In genomic region chr7:1673581-1674102, GRCh38 we compare ENCODE assay signal across 23 cellular contexts. TPM values are rescaled to one million over a fixed set of nuclear protein-coding genes. Genes with fewer than 3 reads are reported as not detected.
DNase-seq lines count a peak whose midpoint lies in the region; ATAC-seq and TF ChIP-seq lines count a peak whose summit lies in the region.
"Had no signal": no experiment of that assay in that cellular context is flagged by ENCODE, and none has a peak within 500 bp of the region (broad histone marks: within the 10 kb centered on the region; RNA-seq: fewer than 3 reads in every experiment).

No MANE protein-coding gene starts in this region.

- no peaks in the 10 kb centered on the region for H3K36me3 Mint-ChIP-seq in activated T-cell treated with anti-CD3 and anti-CD28 coated beads, Interleukin-2, amount 50 U/mL, for 72 hours (ENCODE audit: insufficient read depth in 2 of 2)
- H3K36me3 Mint-ChIP-seq in HFFc6 (ENCODE audit: low read depth), result no peaks in the 10 kb centered on the region
- H3K36me3 Mint-ChIP-seq: activated naive CD8-positive, alpha-beta T cell treated with anti-CD3 and anti-CD28 coated beads for 36 hours; CD8-positive, alpha-beta memory T cell; natural killer cell treated with Interleukin-12 subunit alpha and Interleukin-12 subunit beta and Interleukin-15 and Interleukin-18, amount 100 ng/mL, for 72 hours had no signal

- no peak overlapping the region for H3K27ac Mint-ChIP-seq in activated T-cell treated with anti-CD3 and anti-CD28 coated beads, Interleukin-2, amount 50 U/mL, for 72 hours
- no peak overlapping the region for H3K27ac Mint-ChIP-seq in HFFc6
- H3K27ac Mint-ChIP-seq: activated B cell treated with CpG ODN at 0.5 μM for 24 hours; activated CD4-positive, alpha-beta memory T cell treated with anti-CD3 and anti-CD28 coated beads, Interleukin-2, amount 10 ng/mL, durations not matched to agents 7 days and 5 days; activated naive CD8-positive, alpha-beta T cell treated with anti-CD3 and anti-CD28 coated beads for 36 hours; CD8-positive, alpha-beta memory T cell; natural killer cell treated with Interleukin-12 subunit alpha and Interleukin-12 subunit beta and Interleukin-15 and Interleukin-18, amount 100 ng/mL, for 72 hours had no signal

- peak; percentile 11 for DNase-seq in activated T-cell treated with anti-CD3 and anti-CD28 coated beads, Interleukin-2, amount 50 U/mL, for 1 hour
- no peak for DNase-seq in activated T-cell treated with anti-CD3 and anti-CD28 coated beads, Interleukin-2, amount 50 U/mL, for 72 hours
- DNase-seq in GM13976 (ENCODE audit: low spot score) (peak; percentile 17), islet precursor cell (peak; percentile 40), sciatic nerve (ENCODE audit: low spot score) (peak; percentile 39), HFFc6 (no peak)
- DNase-seq: activated B cell treated with CpG ODN at 0.5 μM for 24 hours; activated CD4-positive, alpha-beta memory T cell treated with anti-CD3 and anti-CD28 coated beads, Interleukin-2, amount 10 ng/mL, durations not matched to agents 7 days and 5 days; activated naive CD8-positive, alpha-beta T cell treated with anti-CD3 and anti-CD28 coated beads for 36 hours; DMS153; erythroblast; left colon; NCI-H1092; NCI-H187; NCI-H526 treated with DMSO at 0.1 percent for 48 hours; stimulated activated CD8-positive, alpha-beta memory T cell treated with anti-CD3 and anti-CD28 coated beads, Interleukin-4, amount 100 ng/mL, for 48 hours; transverse colon had no signal

- H3K27me3 Mint-ChIP-seq in activated T-cell treated with anti-CD3 and anti-CD28 coated beads, Interleukin-2, amount 50 U/mL, for 72 hours (ENCODE audit: low read depth), result peaks cover 19% of the 10 kb centered on the region
- H3K27me3 Mint-ChIP-seq in HFFc6 (ENCODE audit: insufficient read depth), result peaks cover 6% of the 10 kb centered on the region; the same call in 1 of the 2 replicates

- TF ChIP-seq CTCF in GM13976 (IDR thresholded peaks at IDR 0.05; ENCODE audit: borderline replicate concordance, control extremely low read depth, extremely low read depth, insufficient read depth, missing control alignments) (no peak), HFFc6 (IDR thresholded peaks at IDR 0.05) (no peak)

- no peaks in the 10 kb centered on the region for H3K9me3 Mint-ChIP-seq in activated T-cell treated with anti-CD3 and anti-CD28 coated beads, Interleukin-2, amount 50 U/mL, for 72 hours
- no peaks in the 10 kb centered on the region for H3K9me3 Mint-ChIP-seq in HFFc6
- H3K9me3 Mint-ChIP-seq: activated B cell treated with CpG ODN at 0.5 μM for 24 hours; activated CD4-positive, alpha-beta memory T cell treated with anti-CD3 and anti-CD28 coated beads, Interleukin-2, amount 10 ng/mL, durations not matched to agents 7 days and 5 days; activated naive CD8-positive, alpha-beta T cell treated with anti-CD3 and anti-CD28 coated beads for 36 hours; CD8-positive, alpha-beta memory T cell; natural killer cell treated with Interleukin-12 subunit alpha and Interleukin-12 subunit beta and Interleukin-15 and Interleukin-18, amount 100 ng/mL, for 72 hours had no signal

- in situ Hi-C loops in GM13976 (cut with MboI; ENCODE audit: low sequenced_read_pairs, unreplicated experiment), result no loop called here

- ATAC-seq in activated T-cell treated with anti-CD3 and anti-CD28 coated beads, Interleukin-2, amount 50 U/mL, for 72 hours (replicated peaks in 1 of 2), result no peak
- ATAC-seq in sciatic nerve (no peak), GM21619 (IDR thresholded peaks at IDR 0.05; ENCODE audit: unreplicated experiment) (no peak), GM19452 (IDR thresholded peaks at IDR 0.05; ENCODE audit: unreplicated experiment) (no peak)
- ATAC-seq: A549; left colon; natural killer cell treated with Interleukin-12 subunit alpha and Interleukin-12 subunit beta and Interleukin-15 and Interleukin-18, amount 100 ng/mL, for 72 hours; pancreas had no signal

- H3K4me3 Mint-ChIP-seq in activated T-cell treated with anti-CD3 and anti-CD28 coated beads, Interleukin-2, amount 50 U/mL, for 72 hours, result no peak overlapping the region
- H3K4me3 Mint-ChIP-seq in HFFc6, result no peak overlapping the region
- H3K4me3 Mint-ChIP-seq: activated B cell treated with CpG ODN at 0.5 μM for 24 hours; activated CD4-positive, alpha-beta memory T cell treated with anti-CD3 and anti-CD28 coated beads, Interleukin-2, amount 10 ng/mL, durations not matched to agents 7 days and 5 days; activated naive CD8-positive, alpha-beta T cell treated with anti-CD3 and anti-CD28 coated beads for 36 hours; CD8-positive, alpha-beta memory T cell; natural killer cell treated with Interleukin-12 subunit alpha and Interleukin-12 subunit beta and Interleukin-15 and Interleukin-18, amount 100 ng/mL, for 72 hours had no signal

- intact Hi-C loops in sciatic nerve (cut with DNase I), result no loop called here

- H3K4me1 Mint-ChIP-seq in activated T-cell treated with anti-CD3 and anti-CD28 coated beads, Interleukin-2, amount 50 U/mL, for 72 hours (ENCODE audit: low read depth), result peaks cover 5% of the 10 kb centered on the region
- no peaks in the 10 kb centered on the region for H3K4me1 Mint-ChIP-seq in HFFc6 (ENCODE audit: low read depth)
- H3K4me1 Mint-ChIP-seq: activated naive CD8-positive, alpha-beta T cell treated with anti-CD3 and anti-CD28 coated beads for 36 hours had no signal

RNA-seq across cellular contexts. Expression of gene ELFN1, which starts 3.6 kb away (rescaled TPM):
- total RNA-seq in activated T-cell treated with anti-CD3 and anti-CD28 coated beads, Interleukin-2, amount 50 U/mL, for 72 hours, result not detected
- 2.4 TPM for total RNA-seq in sciatic nerve
- total RNA-seq in HFFc6 (2021; fragmentation: NEBNext Ultra II Directional; extraction: Animal tissue kit (Norgen Biotek cat#: 25700)), result 1 to 10 TPM; 1.5 to 4.2 (median 1.6) TPM
- total RNA-seq: activated B cell treated with CpG ODN at 0.5 μM for 24 hours had no signal

Comparison
In these comparisons a context has a peak if more than half of its experiments do, and no peak if none do; other contexts are left out.
1. DNase-seq: peak in activated T-cell treated with anti-CD3 and anti-CD28 coated beads, Interleukin-2, amount 50 U/mL, for 1 hour (single experiment), GM13976 (single experiment), islet precursor cell (single experiment) and sciatic nerve (single experiment); none in activated T-cell treated with anti-CD3 and anti-CD28 coated beads, Interleukin-2, amount 50 U/mL, for 72 hours (0 of 2) and HFFc6 (single experiment).